Comparison of ENCODE assay signal across 8 cellular contexts in genomic region chr9:38160613-38161215, GRCh38.
DNase-seq lines count a peak whose midpoint lies in the region; ATAC-seq and TF ChIP-seq lines count a peak whose summit lies in the region.

No MANE protein-coding gene starts in this region.

- H3K36me3 ChIP-seq in esophagus muscularis mucosa (no peaks in the 10 kb centered on the region), suprapubic skin (no peaks in the 10 kb centered on the region)

- ATAC-seq in GM18867 (IDR thresholded peaks at IDR 0.05; ENCODE audit: unreplicated experiment) = peak; percentile 53
- ATAC-seq in HG03025 (IDR thresholded peaks at IDR 0.05; ENCODE audit: low FRiP score, unreplicated experiment) = no peak

- intact Hi-C loops in esophagus muscularis mucosa (cut with DNase I) = loop anchor here (2.0 to 5.0 kb wide), 2 partner anchors 202 to 248 kb away; no protein-coding TSS in a partner anchor

- H3K4me3 Mint-ChIP-seq in nephron progenitor cell = no peak overlapping the region

- no peak overlapping the region for H3K27ac Mint-ChIP-seq in nephron progenitor cell

- H3K27me3 ChIP-seq in esophagus muscularis mucosa = no peaks in the 10 kb centered on the region
- H3K27me3 ChIP-seq in suprapubic skin = no peaks in the 10 kb centered on the region

- DNase-seq in AG08395 (ENCODE audit: low spot score) = peak; percentile 67
- peak; percentile 22 for DNase-seq in NCI-H748 treated with DMSO at 0.1 percent for 48 hours (lab: John Stamatoyannopoulos, UW)
- DNase-seq in activated CD8-positive, alpha-beta memory T cell treated with anti-CD3 and anti-CD28 coated beads, Interleukin-2, amount 50 U/mL, for 1 hour (ENCODE audit: extremely low read depth) = peak; percentile 18
- DNase-seq in esophagus muscularis mucosa (ENCODE audit: extremely low spot score) = no peak
- DNase-seq in nephron progenitor cell = peak; percentile 81
- DNase-seq in suprapubic skin (ENCODE audit: low spot score in 2 of 2) = no peak

- H3K4me3 ChIP-seq in esophagus muscularis mucosa (no peak overlapping the region), suprapubic skin (no peak overlapping the region)

- no peaks in the 10 kb centered on the region for H3K9me3 Mint-ChIP-seq in nephron progenitor cell

- H3K9me3 ChIP-seq in esophagus muscularis mucosa = no peaks in the 10 kb centered on the region
- no peaks in the 10 kb centered on the region for H3K9me3 ChIP-seq in suprapubic skin

- H3K36me3 Mint-ChIP-seq in nephron progenitor cell (ENCODE audit: low read depth) = no peaks in the 10 kb centered on the region

- H3K4me1 Mint-ChIP-seq in nephron progenitor cell = no peaks in the 10 kb centered on the region

- TF ChIP-seq CTCF in esophagus muscularis mucosa (IDR thresholded peaks at IDR 0.05) (peak; percentile 66 to 81 (median 74)), nephron progenitor cell (IDR thresholded peaks at IDR 0.05) (peak; percentile 92), suprapubic skin (IDR thresholded peaks at IDR 0.05) (peak; percentile 33 to 73)

- 49% methylated on average over 9 of the region's 9 CpGs for WGBS in esophagus muscularis mucosa
- 58% methylated on average over 9 of the region's 9 CpGs for WGBS in suprapubic skin

- no peak for TF ChIP-seq EP300 in esophagus muscularis mucosa (IDR thresholded peaks at IDR 0.05)
- TF ChIP-seq EP300 in suprapubic skin (IDR thresholded peaks at IDR 0.05) = no peak

- no peak for TF ChIP-seq POLR2A in esophagus muscularis mucosa (IDR thresholded peaks at IDR 0.05; ENCODE audit: low read depth)
- no peak for TF ChIP-seq POLR2A in suprapubic skin (IDR thresholded peaks at IDR 0.05)

- H3K4me1 ChIP-seq in esophagus muscularis mucosa (no peaks in the 10 kb centered on the region), suprapubic skin (no peaks in the 10 kb centered on the region)

- H3K27ac ChIP-seq in esophagus muscularis mucosa (replicated peaks in 1 of 4) (no peak overlapping the region), suprapubic skin (no peak overlapping the region)

- H3K27me3 Mint-ChIP-seq in nephron progenitor cell (ENCODE audit: low read depth, poor library complexity) = peaks cover 13% of the 10 kb centered on the region

Comparison
In these comparisons a context has a peak if more than half of its experiments do, and no peak if none do; other contexts are left out.
1. DNase-seq: peak in AG08395 (single experiment), NCI-H748 treated with DMSO at 0.1 percent for 48 hours (single experiment), activated CD8-positive, alpha-beta memory T cell treated with anti-CD3 and anti-CD28 coated beads, Interleukin-2, amount 50 U/mL, for 1 hour (single experiment) and nephron progenitor cell (single experiment); none in esophagus muscularis mucosa (single experiment) and suprapubic skin (0 of 2).
2. Peak in every context shown above with its lines, with median percentiles within 50 percentile points of each other: CTCF ChIP-seq.